In genomic region chr2:9941196-9941995, GRCh38 we compare ENCODE assay signal across 1 cellular context.
TF ChIP-seq lines count a peak whose summit lies in the region.

No MANE protein-coding gene starts in this region.

TF ChIP-seq in HEK293, 187 proteins besides CTCF, POLR2A, EP300 and RAD21 (continued from another document and continues in another):
- TF ChIP-seq ZSCAN5A (tag by site-specific recombination; IDR thresholded peaks at IDR 0.05) (no peak), KLF17 (tag by site-specific recombination; IDR thresholded peaks at IDR 0.05) (peak; percentile 91), ZNF843 (tag by site-specific recombination; IDR thresholded peaks at IDR 0.05) (no peak), ZNF626 (tag by site-specific recombination; IDR thresholded peaks at IDR 0.05) (no peak), ZBTB26 (tag by site-specific recombination; optimal IDR thresholded peaks at IDR 0.05) (no peak), KLF1 (tag by site-specific recombination; IDR thresholded peaks at IDR 0.05) (peak; percentile 95), HOXD13 (CRISPR knock-in tag; IDR thresholded peaks at IDR 0.05; ENCODE audit: borderline replicate concordance) (no peak), YY1 (tag by site-specific recombination; IDR thresholded peaks at IDR 0.05) (no peak), ZNF23 (tag by site-specific recombination; IDR thresholded peaks at IDR 0.05; ENCODE audit: borderline replicate concordance) (no peak), ZNF707 (tag by site-specific recombination; IDR thresholded peaks at IDR 0.05) (no peak), ZNF624 (tag by site-specific recombination; IDR thresholded peaks at IDR 0.05) (no peak), PRDM6 (tag by site-specific recombination; IDR thresholded peaks at IDR 0.05) (no peak), BCL6B (tag by site-specific recombination; IDR thresholded peaks at IDR 0.05) (no peak), KLF7 (tag by site-specific recombination; IDR thresholded peaks at IDR 0.05; ENCODE audit: borderline replicate concordance) (no peak), GLIS1 (tag by site-specific recombination; IDR thresholded peaks at IDR 0.05) (no peak), GLI2 (tag by site-specific recombination; IDR thresholded peaks at IDR 0.05; ENCODE audit: borderline replicate concordance, low read depth) (no peak), MYNN (tag by site-specific recombination; IDR thresholded peaks at IDR 0.05; ENCODE audit: borderline replicate concordance) (no peak), KLF9 (tag by site-specific recombination; IDR thresholded peaks at IDR 0.05; ENCODE audit: low read depth) (no peak), PRDM1 (tag by site-specific recombination; IDR thresholded peaks at IDR 0.05) (peak; percentile 82), ZNF629 (tag by site-specific recombination; IDR thresholded peaks at IDR 0.05) (0 out of 2 replicates have a peak, but pooled peaks have one; percentile 14), ZNF335 (tag by site-specific recombination; conservative IDR thresholded peaks at IDR 0.05) (peak; percentile 29; the same call in 1 of the 2 replicates), ZNF112 (tag by site-specific recombination; IDR thresholded peaks at IDR 0.05) (no peak), ZNF692 (tag by site-specific recombination; IDR thresholded peaks at IDR 0.05) (no peak), ZNF366 (tag by site-specific recombination; conservative IDR thresholded peaks at IDR 0.05) (peak; percentile 54; the same call in 1 of the 2 replicates), PRDM10 (tag by site-specific recombination; IDR thresholded peaks at IDR 0.05) (no peak), ZNF600 (tag by site-specific recombination; IDR thresholded peaks at IDR 0.05) (peak; percentile 38; the same call in 1 of the 2 replicates), ZBTB49 (tag by site-specific recombination; IDR thresholded peaks at IDR 0.05; ENCODE audit: low read depth) (no peak), MZF1 (tag by site-specific recombination; IDR thresholded peaks at IDR 0.05; ENCODE audit: borderline replicate concordance) (no peak), ATF2 (tag by site-specific recombination; IDR thresholded peaks at IDR 0.05; ENCODE audit: low read depth) (no peak), SCRT2 (tag by site-specific recombination; IDR thresholded peaks at IDR 0.05) (no peak), SP3 (tag by site-specific recombination; IDR thresholded peaks at IDR 0.05) (no peak), ZNF24 (tag by site-specific recombination; IDR thresholded peaks at IDR 0.05) (no peak), ZNF423 (tag by site-specific recombination; IDR thresholded peaks at IDR 0.05) (no peak), ZNF175 (tag by site-specific recombination; IDR thresholded peaks at IDR 0.05) (no peak), ZNF239 (tag by site-specific recombination; IDR thresholded peaks at IDR 0.05) (no peak), ZNF645 (tag by site-specific recombination; IDR thresholded peaks at IDR 0.05) (no peak), ZNF473 (tag by site-specific recombination; IDR thresholded peaks at IDR 0.05) (no peak), TSHZ1 (tag by site-specific recombination; IDR thresholded peaks at IDR 0.05; ENCODE audit: borderline replicate concordance) (peak; percentile 31; the same call in 1 of the 2 replicates), WT1 (tag by site-specific recombination; IDR thresholded peaks at IDR 0.05) (peak; percentile 61; the same call in 1 of the 2 replicates)
